In the genomic region with DNA sequence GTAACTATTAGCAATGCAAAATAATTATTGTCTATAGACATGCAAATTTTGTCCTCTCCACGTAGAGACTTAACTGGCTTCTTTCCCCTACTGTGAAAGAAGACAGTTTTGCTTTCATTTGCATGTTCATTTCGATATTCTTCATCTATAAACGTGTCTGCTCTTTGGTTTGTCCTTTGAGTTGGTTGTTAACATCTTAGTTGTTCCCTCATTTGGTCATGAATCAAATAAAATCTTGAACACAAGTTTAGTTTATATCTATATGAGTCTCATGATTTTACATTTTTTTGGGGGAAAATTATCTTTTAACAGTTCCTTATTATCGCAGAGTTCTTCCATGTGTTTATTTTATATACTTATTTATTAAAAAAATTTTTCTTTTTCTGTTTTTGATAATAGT, we compare ENCODE assay signal across 28 cellular contexts.
"Had no signal": no experiment of that assay in that cellular context is flagged by ENCODE, and none has a peak within 500 bp of the region (broad histone marks: within the 10 kb centered on the region; RNA-seq: fewer than 3 reads in every experiment).

No MANE protein-coding gene starts in this region.

- H3K27me3 ChIP-seq: testis, thyroid gland, tibial artery, tibial nerve, upper lobe of left lung, upper lobe of right lung, uterus, vagina had no signal

- H3K4me3 ChIP-seq: stomach, suprapubic skin, testis, thoracic aorta, thyroid gland, tibial artery, tibial nerve, transverse colon, upper lobe of left lung, upper lobe of right lung, uterus, vagina had no signal

- H3K27ac ChIP-seq: stomach, suprapubic skin, testis, thoracic aorta, thyroid gland, tibial artery, tibial nerve, transverse colon, upper lobe of left lung, upper lobe of right lung, uterus, vagina had no signal

- H3K9me3 Mint-ChIP-seq: stimulated activated effector memory CD8-positive, alpha-beta T cell treated with anti-CD3 and anti-CD28 coated beads, Interleukin-12 subunit alpha, Interleukin-12 subunit beta, amount 100 ng/mL, for 72 hours; stimulated activated memory B cell treated with anti-CD40 and anti-IgM and Interleukin-4, amounts not matched to agents 10 μg/mL and 1 μg/mL and 100 μg/mL, for 72 hours; stimulated activated naive CD8-positive, alpha-beta T cell treated with anti-CD3 and anti-CD28 coated beads, Interleukin-15, amount 100 ng/mL, for 72 hours; stimulated activated naive CD8-positive, alpha-beta T cell treated with anti-CD3 and anti-CD28 coated beads, Interleukin-15, Interleukin-2, amounts not matched to agents 100 ng/mL and 50 ng/mL, for 24 hours; type B pancreatic cell had no signal

- DNase-seq: stimulated activated CD4-positive, alpha-beta T cell treated with anti-CD3 and anti-CD28 coated beads, Interleukin-2, amount 100 ng/mL, for 48 hours; stimulated activated CD4-positive, alpha-beta T cell treated with anti-CD3 and anti-CD28 coated beads, Interleukin-4, amount 100 ng/mL, for 1 hour; stimulated activated CD4-positive, alpha-beta T cell treated with anti-CD3 and anti-CD28 coated beads, Interleukin-4, amount 100 ng/mL, for 24 hours; stimulated activated CD8-positive, alpha-beta memory T cell treated with anti-CD3 and anti-CD28 coated beads, Interleukin-4, amount 100 ng/mL, for 48 hours; stimulated activated naive B cell treated with anti-CD40 and anti-IgM and Interleukin-4, amounts not matched to agents 10 μg/mL and 1 μg/mL and 100 μg/mL, for 72 hours; stimulated activated naive CD4-positive, alpha-beta T cell; stimulated activated naive CD4-positive, alpha-beta T cell treated with Interleukin-2 at 50 U/mL for 16 hours; stimulated activated naive CD8-positive, alpha-beta T cell treated with anti-CD3 and anti-CD28 coated beads, Interleukin-15, amount 100 ng/mL, for 72 hours; stimulated activated naive CD8-positive, alpha-beta T cell treated with anti-CD3 and anti-CD28 coated beads, Interleukin-15, Interleukin-2, amounts not matched to agents 100 U/mL and 50 U/mL, for 24 hours; stomach; substantia nigra; testis; thyroid gland; tibial artery; transverse colon; trophoblast cell; upper lobe of left lung; upper lobe of right lung; uterus had no signal

- H3K4me1 ChIP-seq: stomach, suprapubic skin, testis, thyroid gland, tibial artery, tibial nerve, transverse colon, upper lobe of left lung, upper lobe of right lung, uterus, vagina had no signal

- ATAC-seq: stimulated activated effector memory CD8-positive, alpha-beta T cell treated with anti-CD3 and anti-CD28 coated beads, Interleukin-12 subunit alpha, Interleukin-12 subunit beta, amount 100 ng/mL, for 72 hours; stimulated activated memory B cell treated with anti-CD40 and anti-IgM and Interleukin-4, amounts not matched to agents 10 μg/mL and 1 μg/mL and 100 μg/mL, for 72 hours; stimulated activated naive B cell treated with anti-CD40 and anti-IgM and Interleukin-4, amounts not matched to agents 10 μg/mL and 1 μg/mL and 100 μg/mL, for 72 hours; stimulated activated naive CD8-positive, alpha-beta T cell treated with anti-CD3 and anti-CD28 coated beads, Interleukin-15, amount 100 ng/mL, for 72 hours; stimulated activated naive CD8-positive, alpha-beta T cell treated with anti-CD3 and anti-CD28 coated beads, Interleukin-15, Interleukin-2, amounts not matched to agents 100 U/mL and 50 U/mL, for 24 hours; upper lobe of right lung had no signal

- H3K4me1 Mint-ChIP-seq: stimulated activated effector memory CD8-positive, alpha-beta T cell treated with anti-CD3 and anti-CD28 coated beads, Interleukin-12 subunit alpha, Interleukin-12 subunit beta, amount 100 ng/mL, for 72 hours; stimulated activated memory B cell treated with anti-CD40 and anti-IgM and Interleukin-4, amounts not matched to agents 10 μg/mL and 1 μg/mL and 100 μg/mL, for 72 hours; stimulated activated naive B cell treated with anti-CD40 and anti-IgM and Interleukin-4, amounts not matched to agents 10 μg/mL and 1 μg/mL and 100 μg/mL, for 72 hours; stimulated activated naive CD8-positive, alpha-beta T cell treated with anti-CD3 and anti-CD28 coated beads, Interleukin-15, amount 100 ng/mL, for 72 hours had no signal

- H3K36me3 ChIP-seq: stomach, suprapubic skin, thoracic aorta, thyroid gland, tibial artery, tibial nerve, transverse colon, upper lobe of left lung, upper lobe of right lung, uterus, vagina had no signal

- FAIRE-seq: urothelium cell line had no signal

- H3K27ac Mint-ChIP-seq: stimulated activated effector memory CD8-positive, alpha-beta T cell treated with anti-CD3 and anti-CD28 coated beads, Interleukin-12 subunit alpha, Interleukin-12 subunit beta, amount 100 ng/mL, for 72 hours; stimulated activated memory B cell treated with anti-CD40 and anti-IgM and Interleukin-4, amounts not matched to agents 10 μg/mL and 1 μg/mL and 100 μg/mL, for 72 hours; stimulated activated naive B cell treated with anti-CD40 and anti-IgM and Interleukin-4, amounts not matched to agents 10 μg/mL and 1 μg/mL and 100 μg/mL, for 72 hours; stimulated activated naive CD8-positive, alpha-beta T cell treated with anti-CD3 and anti-CD28 coated beads, Interleukin-15, amount 100 ng/mL, for 72 hours; stimulated activated naive CD8-positive, alpha-beta T cell treated with anti-CD3 and anti-CD28 coated beads, Interleukin-15, Interleukin-2, amounts not matched to agents 100 ng/mL and 50 ng/mL, for 24 hours; type B pancreatic cell had no signal

- H3K4me3 Mint-ChIP-seq: stimulated activated effector memory CD8-positive, alpha-beta T cell treated with anti-CD3 and anti-CD28 coated beads, Interleukin-12 subunit alpha, Interleukin-12 subunit beta, amount 100 ng/mL, for 72 hours; stimulated activated memory B cell treated with anti-CD40 and anti-IgM and Interleukin-4, amounts not matched to agents 10 μg/mL and 1 μg/mL and 100 μg/mL, for 72 hours; stimulated activated naive B cell treated with anti-CD40 and anti-IgM and Interleukin-4, amounts not matched to agents 10 μg/mL and 1 μg/mL and 100 μg/mL, for 72 hours; stimulated activated naive CD8-positive, alpha-beta T cell treated with anti-CD3 and anti-CD28 coated beads, Interleukin-15, amount 100 ng/mL, for 72 hours; stimulated activated naive CD8-positive, alpha-beta T cell treated with anti-CD3 and anti-CD28 coated beads, Interleukin-15, Interleukin-2, amounts not matched to agents 100 ng/mL and 50 ng/mL, for 24 hours; type B pancreatic cell had no signal

- H3K9me3 ChIP-seq: stomach, suprapubic skin, testis, thoracic aorta, thyroid gland, tibial artery, tibial nerve, transverse colon, upper lobe of left lung, upper lobe of right lung, uterus, vagina had no signal

- H3K36me3 Mint-ChIP-seq: stimulated activated effector memory CD8-positive, alpha-beta T cell treated with anti-CD3 and anti-CD28 coated beads, Interleukin-12 subunit alpha, Interleukin-12 subunit beta, amount 100 ng/mL, for 72 hours; stimulated activated memory B cell treated with anti-CD40 and anti-IgM and Interleukin-4, amounts not matched to agents 10 μg/mL and 1 μg/mL and 100 μg/mL, for 72 hours; stimulated activated naive B cell treated with anti-CD40 and anti-IgM and Interleukin-4, amounts not matched to agents 10 μg/mL and 1 μg/mL and 100 μg/mL, for 72 hours; type B pancreatic cell had no signal
